16 cellular contexts compared by ENCODE assay signal in genomic region chr13:59480857-59481256, GRCh38.
DNase-seq lines count a peak whose midpoint lies in the region; ATAC-seq, FAIRE-seq and TF ChIP-seq lines count a peak whose summit lies in the region.
"Had no signal": no experiment of that assay in that cellular context is flagged by ENCODE, and none has a peak within 500 bp of the region (broad histone marks: within the 10 kb centered on the region; RNA-seq: fewer than 3 reads in every experiment).

No MANE protein-coding gene starts in this region.

- intact Hi-C loops in sciatic nerve (cut with DNase I) = no loop called here

- H2AFZ ChIP-seq in SK-N-SH (ENCODE audit: low read depth) = peak overlapping the region; percentile 59; the same call in 1 of the 2 replicates

- no peaks in the 10 kb centered on the region for H3K9me3 ChIP-seq in HUES64 (ENCODE audit: insufficient read depth, low read depth, low read length)
- H3K9me3 ChIP-seq in SK-N-SH = no peaks in the 10 kb centered on the region
- H3K9me3 ChIP-seq: HAP-1 had no signal

- peak overlapping the region; percentile 75 for H2BK5ac ChIP-seq in mesendoderm (ENCODE audit: low read length)

- peak overlapping the region; percentile 31 for H2AK5ac ChIP-seq in mesendoderm (ENCODE audit: low read length)

- no peak overlapping the region for H3K4ac ChIP-seq in mesendoderm (ENCODE audit: low read depth, low read length)

- H4K8ac ChIP-seq in mesendoderm (ENCODE audit: low read depth, low read length) = no peak overlapping the region

- TF ChIP-seq CTCF in SK-N-SH (IDR thresholded peaks at IDR 0.05) (no peak), D721Med (IDR thresholded peaks at IDR 0.05; ENCODE audit: insufficient read depth, missing control alignments) (no peak)

- 79% methylated on average over 2 of the region's 3 CpGs for WGBS in HUES64
- 19% methylated on average over 3 of the region's 3 CpGs for WGBS in SK-N-SH (ENCODE audit: low lambda C conversion rate)
- no CpG with 5 or more reads among the region's 3 CpGs for WGBS in mesendoderm (ENCODE audit: extremely low coverage, insufficient coverage, low lambda C conversion rate)

- peak overlapping the region; percentile 78 for H3K18ac ChIP-seq in mesendoderm (ENCODE audit: low read length)

- no peaks in the 10 kb centered on the region for H3K9me2 ChIP-seq in SK-N-SH

- TF ChIP-seq RAD21 in SK-N-SH (IDR thresholded peaks at IDR 0.05; ENCODE audit: low read length) = no peak

- H4K20me1 ChIP-seq in SK-N-SH (ENCODE audit: insufficient read depth) = no peaks in the 10 kb centered on the region

- H3K79me2 ChIP-seq in SK-N-SH (ENCODE audit: insufficient read depth) = no peaks in the 10 kb centered on the region
- H3K79me2 ChIP-seq in mesendoderm (ENCODE audit: control insufficient read depth, insufficient read depth, low read length) = no peaks in the 10 kb centered on the region

- peak overlapping the region; percentile 9; the same call in 1 of the 2 replicates for H3K9ac ChIP-seq in HUES64 (ENCODE audit: low read depth, low read length)
- no peak overlapping the region for H3K9ac ChIP-seq in SK-N-SH
- no peak overlapping the region for H3K9ac ChIP-seq in mesendoderm (ENCODE audit: low read length)

- peak overlapping the region; percentile 70 for H3K56ac ChIP-seq in mesendoderm (ENCODE audit: low read length)

- no peak overlapping the region for H3K4me3 ChIP-seq in HUES64 (ENCODE audit: low read length)
- no peak overlapping the region for H3K4me3 ChIP-seq in SK-N-SH (ENCODE audit: low read depth in 2 of 2, low read length in 1 of 2)
- no peak overlapping the region for H3K4me3 ChIP-seq in mesendoderm (ENCODE audit: low read length)
- H3K4me3 ChIP-seq: HAP-1 had no signal

- H3K4me1 ChIP-seq in HUES64 (ENCODE audit: insufficient read depth, low read length) = peaks cover 53% of the 10 kb centered on the region
- H3K4me1 ChIP-seq in SK-N-SH (ENCODE audit: control insufficient read depth in 1 of 2, insufficient read depth in 2 of 2, low read depth in 1 of 2, low read length in 1 of 2) = peaks cover 26 to 57% of the 10 kb centered on the region in 2 experiments
- H3K4me1 ChIP-seq in mesendoderm (ENCODE audit: control insufficient read depth, low read depth, low read length) = peaks cover 12% of the 10 kb centered on the region

- H3K36me3 ChIP-seq in HUES64 (ENCODE audit: insufficient read depth, low read length) (no peaks in the 10 kb centered on the region), SK-N-SH (replicated peaks in 1 of 2; ENCODE audit: control insufficient read depth in 1 of 2, insufficient read depth in 2 of 2, low read length in 1 of 2) (no peaks in the 10 kb centered on the region), mesendoderm (ENCODE audit: control insufficient read depth, insufficient read depth, low read length) (no peaks in the 10 kb centered on the region)
- H3K36me3 ChIP-seq: HAP-1 had no signal

- H3K27me3 ChIP-seq in HUES64 (ENCODE audit: insufficient read depth, low read length) (no peaks in the 10 kb centered on the region), SK-N-SH (ENCODE audit: insufficient read depth) (no peaks in the 10 kb centered on the region), mesendoderm (ENCODE audit: insufficient read depth, low read length, poor library complexity) (no peaks in the 10 kb centered on the region)

- ATAC-seq in sciatic nerve = no peak

- peak overlapping the region; percentile 16; the same call in 1 of the 2 replicates for H3K4me2 ChIP-seq in SK-N-SH
- H3K4me2 ChIP-seq in mesendoderm (ENCODE audit: low read length) = no peak overlapping the region

- H3K79me1 ChIP-seq in mesendoderm (ENCODE audit: low read length) = no peaks in the 10 kb centered on the region

- FAIRE-seq in D721Med (lab: Jason Lieb, UNC) = no peak

- peak overlapping the region; percentile 73 for H2BK120ac ChIP-seq in mesendoderm (ENCODE audit: low read depth, low read length)

- DNase-seq in EH (ENCODE audit: low read depth) (peak; percentile 34), SK-N-SH (peak; percentile 27), mesendoderm (no peak), sciatic nerve (ENCODE audit: low spot score) (no peak), NCI-H2107 (lab: John Stamatoyannopoulos, UW) (no peak), D721Med (ENCODE audit: insufficient read length, low spot score) (no peak)
- DNase-seq in stimulated activated CD8-positive, alpha-beta memory T cell treated with anti-CD3 and anti-CD28 coated beads, Interleukin-4, amount 100 ng/mL, for 48 hours = no peak
- DNase-seq: AML-193, COR-L47, DMS153, EL, NCI-H2029, NCI-H510A treated with DMSO at 0.1 percent for 48 hours, SHP77 treated with DMSO at 0.1 percent for 48 hours had no signal

- CTCF ChIA-PET in SK-N-SH (lab: Yijun Ruan, JAX) = interaction anchor here (0.7 kb wide), 1 partner anchor 51 kb away, joined by 3 read pairs; no protein-coding TSS in a partner anchor

- H3F3A ChIP-seq in SK-N-SH (replicated peaks; ENCODE audit: insufficient read depth) = peaks cover 9% of the 10 kb centered on the region

- POLR2A ChIA-PET in SK-N-SH (lab: Yijun Ruan, JAX) = no interaction called here

- H3K27ac ChIP-seq in HUES64 (ENCODE audit: low read depth, low read length) (peak overlapping the region; percentile 84; the same call in 1 of the 2 replicates), SK-N-SH (ENCODE audit: low read depth in 2 of 2, low read length in 1 of 2) (peak overlapping the region; percentile 20 to 81), mesendoderm (ENCODE audit: low read depth, low read length) (no peak overlapping the region)

- no peak overlapping the region for H3K23ac ChIP-seq in mesendoderm (ENCODE audit: low read length)

- TF ChIP-seq EP300 in SK-N-SH (IDR thresholded peaks at IDR 0.05; ENCODE audit: borderline replicate concordance in 1 of 2, low read depth in 1 of 2, low read length in 1 of 2) = peak in 1 of 2 experiments; percentile 70; a peak in 1 of 4 replicates

- H4K5ac ChIP-seq in mesendoderm (ENCODE audit: low read length) = no peak overlapping the region

- no peak overlapping the region for H2BK15ac ChIP-seq in mesendoderm (replicated peaks; ENCODE audit: low read depth)

TF ChIP-seq in SK-N-SH, 30 proteins besides CTCF, POLR2A, EP300 and RAD21:
- TF ChIP-seq ZBTB33 (IDR thresholded peaks at IDR 0.05; ENCODE audit: borderline replicate concordance, low read depth) = no peak
- TF ChIP-seq CHD2 (IDR thresholded peaks at IDR 0.05; ENCODE audit: low read length, partially characterized antibody) = peak; percentile 3
- peak; percentile 95 for TF ChIP-seq GATA2 (CRISPR knock-in tag; IDR thresholded peaks at IDR 0.05)
- peak; percentile 2; the same call in 1 of the 2 replicates for TF ChIP-seq TCF12 (IDR thresholded peaks at IDR 0.05)

Comparison
In these comparisons a context has a peak if more than half of its experiments do, and no peak if none do; other contexts are left out.
1. DNase-seq: peak in EH (single experiment) and SK-N-SH (single experiment); none in mesendoderm (single experiment), sciatic nerve (single experiment), NCI-H2107 (single experiment), D721Med (single experiment) and stimulated activated CD8-positive, alpha-beta memory T cell treated with anti-CD3 and anti-CD28 coated beads, Interleukin-4, amount 100 ng/mL, for 48 hours (single experiment).